Comparison of ENCODE assay signal across 21 cellular contexts in genomic region chr9:133735415-133735775, GRCh38. TPM values are rescaled to one million over a fixed set of nuclear protein-coding genes. Genes with fewer than 3 reads are reported as not detected.
DNase-seq lines count a peak whose midpoint lies in the region; ATAC-seq and TF ChIP-seq lines count a peak whose summit lies in the region.
"Had no signal": no experiment of that assay in that cellular context is flagged by ENCODE, and none has a peak within 500 bp of the region (broad histone marks: within the 10 kb centered on the region; RNA-seq: fewer than 3 reads in every experiment).

No MANE protein-coding gene starts in this region.

- H3K4me3 ChIP-seq in DOHH2 (ENCODE audit: low read length) (no peak overlapping the region), neural progenitor cell (no peak overlapping the region), esophagus squamous epithelium (no peak overlapping the region)
- H3K4me3 ChIP-seq: K562, prostate gland, skin epidermis, vagina had no signal

- no peak overlapping the region for H3K9ac ChIP-seq in neural progenitor cell

- H3K9me3 Mint-ChIP-seq in WTC11, result peaks cover 3% of the 10 kb centered on the region; the same call in 1 of the 2 replicates
- H3K9me3 Mint-ChIP-seq in neural progenitor cell, result no peaks in the 10 kb centered on the region
- H3K9me3 Mint-ChIP-seq: activated naive CD4-positive, alpha-beta T cell treated with anti-CD3 and anti-CD28 coated beads, Interleukin-2, amount 10 ng/mL, durations not matched to agents 7 days and 5 days; nephron; T-cell had no signal

- ATAC-seq in GM18907 (IDR thresholded peaks at IDR 0.05; ENCODE audit: unreplicated experiment), result peak; percentile 40
- ATAC-seq in WTC11, result no peak
- ATAC-seq: K562, T-cell had no signal

- peak overlapping the region; percentile 72 for H2AFZ ChIP-seq in neural progenitor cell (replicated peaks)

- no peaks in the 10 kb centered on the region for H3K27me3 Mint-ChIP-seq in WTC11 (ENCODE audit: low read depth)
- peaks cover 5% of the 10 kb centered on the region for H3K27me3 Mint-ChIP-seq in neural progenitor cell (ENCODE audit: insufficient read depth, low read depth)
- H3K27me3 Mint-ChIP-seq: T-cell had no signal

- CTCF ChIA-PET in WTC11 (lab: Charles Lee), result interaction anchor here (0.6 to 1.5 kb wide), 8 partner anchors 10 to 260 kb away, joined by 3 to 5 read pairs (median 4); no protein-coding TSS in a partner anchor

- DNase-seq in WTC11 (ENCODE audit: low spot score) (no peak), neural progenitor cell (ENCODE audit: low spot score) (peak; percentile 36), esophagus squamous epithelium (lab: John Stamatoyannopoulos, UW) (no peak), NCI-H510A (lab: John Stamatoyannopoulos, UW) (no peak), hypothalamus (lab: John Stamatoyannopoulos, UW) (no peak)
- DNase-seq: activated CD4-positive, alpha-beta T cell treated with anti-CD3 and anti-CD28 coated beads, Interleukin-2, amount 50 U/mL, for 1 hour; activated naive CD4-positive, alpha-beta T cell treated with anti-CD3 and anti-CD28 coated beads, Interleukin-2, amount 10 ng/mL, durations not matched to agents 7 days and 5 days; activated T-cell treated with anti-CD3 and anti-CD28 coated beads, Interleukin-2, amount 50 U/mL, for 1 hour; AML-193; cerebellar nuclear complex; NCI-H1105; NCI-H2171; stimulated activated CD4-positive, alpha-beta T cell treated with anti-CD3 and anti-CD28 coated beads, Interleukin-2, amount 100 ng/mL, for 48 hours; T-cell had no signal

- H3K36me3 Mint-ChIP-seq in WTC11 (no peaks in the 10 kb centered on the region), neural progenitor cell (no peaks in the 10 kb centered on the region)
- H3K36me3 Mint-ChIP-seq: activated naive CD4-positive, alpha-beta T cell treated with anti-CD3 and anti-CD28 coated beads, Interleukin-2, amount 10 ng/mL, durations not matched to agents 7 days and 5 days; T-cell had no signal

- peaks cover 38% of the 10 kb centered on the region for H3K27me3 ChIP-seq in DOHH2 (ENCODE audit: control insufficient read depth, low read length)
- H3K27me3 ChIP-seq in neural progenitor cell, result no peaks in the 10 kb centered on the region
- peaks cover 0 to 20% (median 0%) of the 10 kb centered on the region in 4 donors for H3K27me3 ChIP-seq in esophagus squamous epithelium
- H3K27me3 ChIP-seq: vagina had no signal

- H3K79me2 ChIP-seq in DOHH2 (ENCODE audit: control insufficient read depth, low read length) (no peaks in the 10 kb centered on the region), neural progenitor cell (ENCODE audit: low read depth) (no peaks in the 10 kb centered on the region)

- H3K4me1 Mint-ChIP-seq in WTC11, result peaks cover 31% of the 10 kb centered on the region
- peaks cover 20% of the 10 kb centered on the region for H3K4me1 Mint-ChIP-seq in neural progenitor cell
- H3K4me1 Mint-ChIP-seq: activated naive CD4-positive, alpha-beta T cell treated with anti-CD3 and anti-CD28 coated beads, Interleukin-2, amount 10 ng/mL, durations not matched to agents 7 days and 5 days had no signal

- no peak for TF ChIP-seq POLR2A in esophagus squamous epithelium (IDR thresholded peaks at IDR 0.05)

- H3F3A ChIP-seq in DOHH2 (ENCODE audit: control insufficient read depth, insufficient read depth) (no peaks in the 10 kb centered on the region), neural progenitor cell (ENCODE audit: low read depth) (no peaks in the 10 kb centered on the region)

- H3K9me3 ChIP-seq in DOHH2 (ENCODE audit: control insufficient read depth, insufficient read depth, low read length) (no peaks in the 10 kb centered on the region), neural progenitor cell (ENCODE audit: low read depth) (no peaks in the 10 kb centered on the region), esophagus squamous epithelium (no peaks in the 10 kb centered on the region)
- H3K9me3 ChIP-seq: prostate gland, vagina had no signal

- H3K4me1 ChIP-seq in DOHH2 (ENCODE audit: control insufficient read depth, low read length), result peaks cover 26% of the 10 kb centered on the region
- peaks cover 19% of the 10 kb centered on the region for H3K4me1 ChIP-seq in neural progenitor cell
- peaks cover 7 to 16% (median 9%) of the 10 kb centered on the region in 3 donors for H3K4me1 ChIP-seq in esophagus squamous epithelium
- H3K4me1 ChIP-seq: prostate gland had no signal

- no peaks in the 10 kb centered on the region for H3K9me2 ChIP-seq in DOHH2 (replicated peaks; ENCODE audit: control insufficient read depth, low read length)

- H3K4me2 ChIP-seq in DOHH2 (ENCODE audit: low read length) (peak overlapping the region; percentile 34), neural progenitor cell (peak overlapping the region; percentile 53)

- peak overlapping the region; percentile 13 for H3K4me3 Mint-ChIP-seq in WTC11
- no peak overlapping the region for H3K4me3 Mint-ChIP-seq in neural progenitor cell
- H3K4me3 Mint-ChIP-seq: activated naive CD4-positive, alpha-beta T cell treated with anti-CD3 and anti-CD28 coated beads, Interleukin-2, amount 10 ng/mL, durations not matched to agents 7 days and 5 days; nephron; T-cell had no signal

- TF ChIP-seq CTCF in DOHH2 (IDR thresholded peaks at IDR 0.05; ENCODE audit: low read depth, low read length, poor library complexity, severe bottlenecking), result no peak
- no peak for TF ChIP-seq CTCF in WTC11 (IDR thresholded peaks at IDR 0.05)
- no peak for TF ChIP-seq CTCF in neural progenitor cell (IDR thresholded peaks at IDR 0.05)
- TF ChIP-seq CTCF in esophagus squamous epithelium (IDR thresholded peaks at IDR 0.05), result no peak

- no peaks in the 10 kb centered on the region for H3K36me3 ChIP-seq in DOHH2 (ENCODE audit: control insufficient read depth, low read length)
- H3K36me3 ChIP-seq in neural progenitor cell, result no peaks in the 10 kb centered on the region
- no peaks in the 10 kb centered on the region for H3K36me3 ChIP-seq in esophagus squamous epithelium
- H3K36me3 ChIP-seq: prostate gland, vagina had no signal

- whole genome bisulfite sequencing in esophagus squamous epithelium, 2 donors, result 50 to 70% methylated on average over 7 to 8 of the region's 10 CpGs

- H4K20me1 ChIP-seq in DOHH2 (ENCODE audit: control insufficient read depth, insufficient read depth, low read depth, low read length) (0 out of 2 replicates have a peak, but pooled peaks cover 3% of the 10 kb centered on the region), neural progenitor cell (ENCODE audit: low read depth) (no peaks in the 10 kb centered on the region)

- intact Hi-C loops in esophagus squamous epithelium (cut with DNase I), result loop anchor here (10.0 kb wide), 1 partner anchor 201 kb away; the partner anchor contains the start of gene ADAMTSL2

- POLR2A ChIA-PET in WTC11 (lab: Charles Lee), result interaction anchor here (0.7 kb wide), 1 partner anchor 258 kb away, joined by 7 read pairs; no protein-coding TSS in a partner anchor

- H3K27ac ChIP-seq in DOHH2 (ENCODE audit: low read depth, low read length) (no peak overlapping the region), neural progenitor cell (no peak overlapping the region), esophagus squamous epithelium (no peak overlapping the region)
- H3K27ac ChIP-seq: prostate gland, skin epidermis, vagina had no signal

- H3K27ac Mint-ChIP-seq in WTC11, result peak overlapping the region; percentile 96
- no peak overlapping the region for H3K27ac Mint-ChIP-seq in neural progenitor cell
- H3K27ac Mint-ChIP-seq: activated naive CD4-positive, alpha-beta T cell treated with anti-CD3 and anti-CD28 coated beads, Interleukin-2, amount 10 ng/mL, durations not matched to agents 7 days and 5 days; nephron; T-cell had no signal

TF ChIP-seq in WTC11, 78 proteins besides CTCF, POLR2A, EP300 and RAD21 (continues in another document):
- no peak for TF ChIP-seq NR2C2 (CRISPR knock-in tag; IDR thresholded peaks at IDR 0.05)
- TF ChIP-seq NR1H2 (CRISPR knock-in tag; IDR thresholded peaks at IDR 0.05), result no peak
- no peak for TF ChIP-seq E2F4 (CRISPR knock-in tag; IDR thresholded peaks at IDR 0.05; ENCODE audit: borderline replicate concordance, low read depth)
- TF ChIP-seq ZNF416 (CRISPR knock-in tag; IDR thresholded peaks at IDR 0.05), result no peak
- TF ChIP-seq CREM (CRISPR knock-in tag; IDR thresholded peaks at IDR 0.05), result no peak
- TF ChIP-seq ZBTB43 (CRISPR knock-in tag; IDR thresholded peaks at IDR 0.05), result no peak
- TF ChIP-seq OVOL2 (CRISPR knock-in tag; IDR thresholded peaks at IDR 0.05; ENCODE audit: borderline replicate concordance), result no peak
- TF ChIP-seq, protein P1, sequence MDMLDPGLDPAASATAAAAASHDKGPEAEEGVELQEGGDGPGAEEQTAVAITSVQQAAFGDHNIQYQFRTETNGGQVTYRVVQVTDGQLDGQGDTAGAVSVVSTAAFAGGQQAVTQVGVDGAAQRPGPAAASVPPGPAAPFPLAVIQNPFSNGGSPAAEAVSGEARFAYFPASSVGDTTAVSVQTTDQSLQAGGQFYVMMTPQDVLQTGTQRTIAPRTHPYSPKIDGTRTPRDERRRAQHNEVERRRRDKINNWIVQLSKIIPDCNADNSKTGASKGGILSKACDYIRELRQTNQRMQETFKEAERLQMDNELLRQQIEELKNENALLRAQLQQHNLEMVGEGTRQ (CRISPR knock-in tag; IDR thresholded peaks at IDR 0.05), result no peak
- TF ChIP-seq JUN (CRISPR knock-in tag; IDR thresholded peaks at IDR 0.05), result no peak
- no peak for TF ChIP-seq ATF3 (CRISPR knock-in tag; conservative IDR thresholded peaks at IDR 0.05)

RNA-seq across cellular contexts. Expression of gene SARDH, which starts 2.8 kb away (rescaled TPM):
- 8.5 to 15.2 TPM (median 13.7 TPM) in 3 replicates for total RNA-seq in WTC11 (2021)
- 3.9 and 9.2 TPM in 2 replicates for total RNA-seq in neural progenitor cell (ENCODE audit: low replicate concordance)
- total RNA-seq in esophagus squamous epithelium, result under 1 TPM in 2 of 4 donors, not detected in 2; 0.26 to 0.57 TPM
- total RNA-seq: K562 had no signal
